ENCODE assay signal across 12 cellular contexts in the genomic region with DNA sequence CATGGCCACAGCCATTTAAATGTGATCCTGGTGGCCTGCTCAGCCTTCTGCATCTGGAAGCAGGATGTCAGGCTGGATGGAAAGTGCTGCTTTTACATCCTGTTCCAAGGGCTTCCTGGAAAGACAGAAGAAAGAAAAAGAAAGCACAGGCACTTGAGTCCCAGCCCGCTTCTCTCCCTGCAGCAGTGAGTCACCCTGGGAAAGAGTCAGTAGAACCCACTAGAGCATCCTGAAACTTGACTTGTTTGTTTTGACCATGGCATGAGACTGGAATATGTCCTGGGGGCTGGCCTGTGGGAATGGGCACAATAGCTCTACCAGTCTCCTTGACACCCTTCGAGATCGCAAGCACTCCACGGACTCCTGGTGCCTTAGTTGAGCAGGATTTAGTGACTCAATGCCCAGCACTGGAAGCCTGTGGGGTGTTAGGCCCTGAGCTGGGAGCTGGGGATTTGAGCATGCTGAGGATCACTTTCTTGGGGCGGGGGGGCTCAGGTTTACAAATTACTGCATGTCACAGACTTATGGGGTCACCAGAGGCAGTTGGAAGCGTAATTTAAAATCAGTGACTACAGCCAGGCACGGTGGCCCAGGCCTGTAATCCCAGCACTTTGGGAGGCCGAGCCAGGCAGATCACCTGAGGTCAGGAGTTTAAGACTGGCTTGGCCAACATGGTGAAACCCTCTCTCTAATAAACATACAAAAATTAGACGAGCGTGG. TPM values are rescaled to one million over a fixed set of nuclear protein-coding genes. Genes with fewer than 3 reads are reported as not detected.
DNase-seq lines count a peak whose midpoint lies in the region; TF ChIP-seq lines count a peak whose summit lies in the region.
"Had no signal": no experiment of that assay in that cellular context is flagged by ENCODE, and none has a peak within 500 bp of the region (broad histone marks: within the 10 kb centered on the region; RNA-seq: fewer than 3 reads in every experiment).

No MANE protein-coding gene starts in this region.

- H3K79me2 ChIP-seq in SK-N-SH (ENCODE audit: insufficient read depth): no peaks in the 10 kb centered on the region

- DNase-seq in COLO829 (ENCODE audit: low spot score) (peak; percentile 42), SK-N-SH (no peak), fibroblast of gingiva (ENCODE audit: low read depth) (peak; percentile 41), NCI-H1694 treated with DMSO at 0.1 percent for 48 hours (lab: John Stamatoyannopoulos, UW) (no peak), superior temporal gyrus (ENCODE audit: extremely low spot score) (no peak)
- no peak for DNase-seq in activated CD4-positive, alpha-beta T cell treated with anti-CD3 and anti-CD28 coated beads, Interleukin-2, amount 50 U/mL, for 1 hour
- DNase-seq in activated T-cell treated with anti-CD3 and anti-CD28 coated beads, Interleukin-2, amount 50 U/mL, for 24 hours: no peak
- DNase-seq: activated T-cell treated with anti-CD3 and anti-CD28 coated beads, Interleukin-2, amount 50 U/mL, for 48 hours; NCI-H1930 had no signal

- H3K9me3 ChIP-seq in SK-N-SH: no peaks in the 10 kb centered on the region
- H3K9me3 ChIP-seq: tibial nerve had no signal

- no peaks in the 10 kb centered on the region for H3F3A ChIP-seq in SK-N-SH (replicated peaks; ENCODE audit: insufficient read depth)

- no peak for TF ChIP-seq CTCF in SK-N-SH (IDR thresholded peaks at IDR 0.05)
- no peak for TF ChIP-seq CTCF in nephron (IDR thresholded peaks at IDR 0.05; ENCODE audit: unreplicated experiment in 3 of 3)

- no peak for TF ChIP-seq EP300 in SK-N-SH (IDR thresholded peaks at IDR 0.05; ENCODE audit: borderline replicate concordance in 1 of 2, low read depth in 1 of 2, low read length in 1 of 2)

- POLR2A ChIA-PET in SK-N-SH (lab: Yijun Ruan, JAX): no interaction called here

- H3K4me1 ChIP-seq in SK-N-SH (ENCODE audit: control insufficient read depth in 1 of 2, insufficient read depth in 2 of 2, low read depth in 1 of 2, low read length in 1 of 2): peaks cover 9 to 13% of the 10 kb centered on the region in 2 experiments; a peak in 2 of 4 replicates

- H3K4me1 Mint-ChIP-seq in nephron: peaks cover 25% of the 10 kb centered on the region
- H3K4me1 Mint-ChIP-seq in activated T-cell treated with anti-CD3 and anti-CD28 coated beads, Interleukin-2, amount 50 U/mL, for 24 hours (ENCODE audit: low read depth): no peaks in the 10 kb centered on the region

- H3K27me3 Mint-ChIP-seq in nephron (ENCODE audit: low read depth): no peaks in the 10 kb centered on the region
- H3K27me3 Mint-ChIP-seq in activated T-cell treated with anti-CD3 and anti-CD28 coated beads, Interleukin-2, amount 50 U/mL, for 24 hours: no peaks in the 10 kb centered on the region

- no peak for TF ChIP-seq RAD21 in SK-N-SH (IDR thresholded peaks at IDR 0.05; ENCODE audit: low read length)

- H3K27me3 ChIP-seq in SK-N-SH (ENCODE audit: insufficient read depth): 0 out of 2 replicates have a peak, but pooled peaks cover 12% of the 10 kb centered on the region
- H3K27me3 ChIP-seq: tibial nerve had no signal

- H3K27ac ChIP-seq in SK-N-SH (ENCODE audit: low read depth in 2 of 2, low read length in 1 of 2): peak overlapping the region in 1 of 2 experiments; percentile 43; a peak in 3 of 4 replicates
- H3K27ac ChIP-seq: C4-2B had no signal

- H4K20me1 ChIP-seq in SK-N-SH (ENCODE audit: insufficient read depth): no peaks in the 10 kb centered on the region

- no peak overlapping the region for H3K9ac ChIP-seq in SK-N-SH

- H3K27ac Mint-ChIP-seq in nephron: peak overlapping the region; percentile 31 to 75 (median 60)
- H3K27ac Mint-ChIP-seq in activated T-cell treated with anti-CD3 and anti-CD28 coated beads, Interleukin-2, amount 50 U/mL, for 24 hours: no peak overlapping the region

- H3K9me2 ChIP-seq in SK-N-SH: no peaks in the 10 kb centered on the region

- no peaks in the 10 kb centered on the region for H3K9me3 Mint-ChIP-seq in nephron
- no peaks in the 10 kb centered on the region for H3K9me3 Mint-ChIP-seq in activated T-cell treated with anti-CD3 and anti-CD28 coated beads, Interleukin-2, amount 50 U/mL, for 24 hours

- H3K4me2 ChIP-seq in SK-N-SH: peak overlapping the region; percentile 28; the same call in 1 of the 2 replicates

- no peak overlapping the region for H3K4me3 ChIP-seq in SK-N-SH (ENCODE audit: low read depth in 2 of 2, low read length in 1 of 2)
- H3K4me3 ChIP-seq: tibial nerve had no signal

- peak overlapping the region; percentile 56; the same call in 1 of the 2 replicates for H2AFZ ChIP-seq in SK-N-SH (ENCODE audit: low read depth)

- WGBS in SK-N-SH (ENCODE audit: low lambda C conversion rate): 90% methylated on average over 10 of the region's 10 CpGs

- CTCF ChIA-PET in SK-N-SH (lab: Yijun Ruan, JAX): interaction anchor here (1.0 to 8.6 kb wide), 4 partner anchors 8 to 153 kb away, joined by 3 to 49 read pairs (median 4); no protein-coding TSS in a partner anchor

- H3K36me3 ChIP-seq in SK-N-SH (replicated peaks in 1 of 2; ENCODE audit: control insufficient read depth in 1 of 2, insufficient read depth in 2 of 2, low read length in 1 of 2): no peaks in the 10 kb centered on the region
- H3K36me3 ChIP-seq: tibial nerve had no signal

- no peaks in the 10 kb centered on the region for H3K36me3 Mint-ChIP-seq in nephron (ENCODE audit: low read depth)
- no peaks in the 10 kb centered on the region for H3K36me3 Mint-ChIP-seq in activated T-cell treated with anti-CD3 and anti-CD28 coated beads, Interleukin-2, amount 50 U/mL, for 24 hours (ENCODE audit: low read depth)

- no peak overlapping the region for H3K4me3 Mint-ChIP-seq in nephron
- H3K4me3 Mint-ChIP-seq in activated T-cell treated with anti-CD3 and anti-CD28 coated beads, Interleukin-2, amount 50 U/mL, for 24 hours: no peak overlapping the region

TF ChIP-seq in SK-N-SH, 30 proteins besides CTCF, POLR2A, EP300 and RAD21 (continues in another document):
- no peak for TF ChIP-seq MXI1 (IDR thresholded peaks at IDR 0.05; ENCODE audit: low read depth, low read length)
- TF ChIP-seq NFIC (IDR thresholded peaks at IDR 0.05; ENCODE audit: borderline replicate concordance): no peak
- TF ChIP-seq CHD2 (IDR thresholded peaks at IDR 0.05; ENCODE audit: low read length, partially characterized antibody): no peak
- 0 out of 2 replicates have a peak, but pooled peaks have one; percentile 5 for TF ChIP-seq REST (IDR thresholded peaks at IDR 0.05; ENCODE audit: low read depth, low read length)
- TF ChIP-seq FOSL2 (IDR thresholded peaks at IDR 0.05; ENCODE audit: borderline replicate concordance, low read depth): peak; percentile 66; the same call in 1 of the 2 replicates
- no peak for TF ChIP-seq TAF1 (IDR thresholded peaks at IDR 0.05; ENCODE audit: borderline replicate concordance, low read depth, low read length)
- no peak for TF ChIP-seq NRF1 (IDR thresholded peaks at IDR 0.05; ENCODE audit: low read depth, low read length)
- peak; percentile 37; the same call in 1 of the 2 replicates for TF ChIP-seq TCF12 (IDR thresholded peaks at IDR 0.05)
- no peak for TF ChIP-seq RCOR1 (IDR thresholded peaks at IDR 0.05; ENCODE audit: low read length)
- TF ChIP-seq PBX3 (IDR thresholded peaks at IDR 0.05): no peak
- no peak for TF ChIP-seq FOXM1 (IDR thresholded peaks at IDR 0.05; ENCODE audit: low read depth)
- TF ChIP-seq ELF1 (IDR thresholded peaks at IDR 0.05): no peak
- no peak for TF ChIP-seq MEF2A (IDR thresholded peaks at IDR 0.05; ENCODE audit: borderline replicate concordance, low read depth)

RNA-seq across cellular contexts. Expression of gene GNA13, which starts 22.1 kb away (rescaled TPM):
- 14.5 and 19.0 TPM in 2 replicates for polyA plus RNA-seq in SK-N-SH (2012; rRNA removed)
- polyA plus RNA-seq in SK-N-SH (2012; cell fraction: cytosol; rRNA removed): 23.4 and 24.8 TPM in 2 replicates
- polyA plus RNA-seq in SK-N-SH (2012; cell fraction: nucleus; rRNA removed): 6.3 and 13.2 TPM in 2 replicates

RNA-seq across cellular contexts. Expression of gene RGS9, which starts 58.6 kb away (rescaled TPM):
- polyA plus RNA-seq in SK-N-SH (2012; rRNA removed): 1.3 and 1.4 TPM in 2 replicates
- 1.6 and 1.9 TPM in 2 replicates for polyA plus RNA-seq in SK-N-SH (2012; cell fraction: cytosol; rRNA removed)
- 0.79 and 0.94 TPM in 2 replicates for polyA plus RNA-seq in SK-N-SH (2012; cell fraction: nucleus; rRNA removed)

Comparison
In these comparisons a context has a peak if more than half of its experiments do, and no peak if none do; other contexts are left out.
1. DNase-seq: peak in COLO829 (single experiment) and fibroblast of gingiva (single experiment); none in SK-N-SH (single experiment), activated CD4-positive, alpha-beta T cell treated with anti-CD3 and anti-CD28 coated beads, Interleukin-2, amount 50 U/mL, for 1 hour (single experiment), NCI-H1694 treated with DMSO at 0.1 percent for 48 hours (single experiment), superior temporal gyrus (single experiment) and activated T-cell treated with anti-CD3 and anti-CD28 coated beads, Interleukin-2, amount 50 U/mL, for 24 hours (single experiment).